In genomic region chr17:45246861-45247428, GRCh38 we compare ENCODE assay signal across 1 cellular context.
A peak's percentile ranks its signal among the peaks of the same experiment; 100 is the strongest.
TF ChIP-seq lines count a peak whose summit lies in the region.

No MANE protein-coding gene starts in this region.

TF ChIP-seq in HepG2, 621 proteins besides CTCF, POLR2A, EP300 and RAD21 (continued from another document and continues in another):
- TF ChIP-seq, protein P1, sequence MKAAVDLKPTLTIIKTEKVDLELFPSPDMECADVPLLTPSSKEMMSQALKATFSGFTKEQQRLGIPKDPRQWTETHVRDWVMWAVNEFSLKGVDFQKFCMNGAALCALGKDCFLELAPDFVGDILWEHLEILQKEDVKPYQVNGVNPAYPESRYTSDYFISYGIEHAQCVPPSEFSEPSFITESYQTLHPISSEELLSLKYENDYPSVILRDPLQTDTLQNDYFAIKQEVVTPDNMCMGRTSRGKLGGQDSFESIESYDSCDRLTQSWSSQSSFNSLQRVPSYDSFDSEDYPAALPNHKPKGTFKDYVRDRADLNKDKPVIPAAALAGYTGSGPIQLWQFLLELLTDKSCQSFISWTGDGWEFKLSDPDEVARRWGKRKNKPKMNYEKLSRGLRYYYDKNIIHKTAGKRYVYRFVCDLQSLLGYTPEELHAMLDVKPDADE (CRISPR knock-in tag; IDR thresholded peaks at IDR 0.05): no peak
- no peak for TF ChIP-seq HNF4G (IDR thresholded peaks at IDR 0.05; ENCODE audit: borderline replicate concordance, low read depth, low read length)
- no peak for TF ChIP-seq HNF4G (CRISPR knock-in tag; IDR thresholded peaks at IDR 0.05; ENCODE audit: borderline replicate concordance, low read depth)
- no peak for TF ChIP-seq MED1 (CRISPR knock-in tag; IDR thresholded peaks at IDR 0.05)
- TF ChIP-seq DMAP1 (CRISPR knock-in tag; IDR thresholded peaks at IDR 0.05): no peak
- TF ChIP-seq ZC3H13 (CRISPR knock-in tag; IDR thresholded peaks at IDR 0.05): peak; percentile 72; the same call in 1 of the 2 replicates
- no peak for TF ChIP-seq ZNF883 (CRISPR knock-in tag; IDR thresholded peaks at IDR 0.05; ENCODE audit: not compliant biosample characterization)
- TF ChIP-seq KMT2B (CRISPR knock-in tag; IDR thresholded peaks at IDR 0.05): no peak
- TF ChIP-seq PBX3 (CRISPR knock-in tag; IDR thresholded peaks at IDR 0.05; ENCODE audit: borderline replicate concordance): no peak
- TF ChIP-seq RBM39 (IDR thresholded peaks at IDR 0.05; ENCODE audit: low read depth, low read length, poor library complexity, severe bottlenecking): no peak
- no peak for TF ChIP-seq ESRRA (CRISPR knock-in tag; IDR thresholded peaks at IDR 0.05; ENCODE audit: low read depth)
- TF ChIP-seq RNF219 (CRISPR knock-in tag; IDR thresholded peaks at IDR 0.05): no peak
- no peak for TF ChIP-seq MYNN (CRISPR knock-in tag; IDR thresholded peaks at IDR 0.05; ENCODE audit: low read depth)
- no peak for TF ChIP-seq PHB2 (IDR thresholded peaks at IDR 0.05; ENCODE audit: partially characterized antibody)
- no peak for TF ChIP-seq SMC3 (IDR thresholded peaks at IDR 0.05; ENCODE audit: low read length)
- 0 out of 2 replicates have a peak, but pooled peaks have one; percentile 63 for TF ChIP-seq ZNF224 (CRISPR knock-in tag; IDR thresholded peaks at IDR 0.05)
- no peak for TF ChIP-seq ZSCAN5A (CRISPR knock-in tag; IDR thresholded peaks at IDR 0.05; ENCODE audit: borderline replicate concordance)
- no peak for TF ChIP-seq ZNF333 (CRISPR knock-in tag; IDR thresholded peaks at IDR 0.05; ENCODE audit: borderline replicate concordance)
- TF ChIP-seq ZNF292 (CRISPR knock-in tag; IDR thresholded peaks at IDR 0.05; ENCODE audit: borderline replicate concordance, low read depth): no peak
- TF ChIP-seq ZNF124 (CRISPR knock-in tag; IDR thresholded peaks at IDR 0.05): no peak
- TF ChIP-seq ZNF512B (CRISPR knock-in tag; IDR thresholded peaks at IDR 0.05; ENCODE audit: borderline replicate concordance): no peak
- TF ChIP-seq, protein P2, sequence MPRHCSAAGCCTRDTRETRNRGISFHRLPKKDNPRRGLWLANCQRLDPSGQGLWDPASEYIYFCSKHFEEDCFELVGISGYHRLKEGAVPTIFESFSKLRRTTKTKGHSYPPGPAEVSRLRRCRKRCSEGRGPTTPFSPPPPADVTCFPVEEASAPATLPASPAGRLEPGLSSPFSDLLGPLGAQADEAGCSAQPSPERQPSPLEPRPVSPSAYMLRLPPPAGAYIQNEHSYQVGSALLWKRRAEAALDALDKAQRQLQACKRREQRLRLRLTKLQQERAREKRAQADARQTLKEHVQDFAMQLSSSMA (CRISPR knock-in tag; IDR thresholded peaks at IDR 0.05): no peak
- TF ChIP-seq JUND (CRISPR knock-in tag; IDR thresholded peaks at IDR 0.05): no peak
- no peak for TF ChIP-seq SKI (IDR thresholded peaks at IDR 0.05; ENCODE audit: partially characterized antibody)
- no peak for TF ChIP-seq CBFB (CRISPR knock-in tag; IDR thresholded peaks at IDR 0.05)
- no peak for TF ChIP-seq YEATS4 (CRISPR knock-in tag; IDR thresholded peaks at IDR 0.05; ENCODE audit: borderline replicate concordance)
- TF ChIP-seq, protein P3, sequence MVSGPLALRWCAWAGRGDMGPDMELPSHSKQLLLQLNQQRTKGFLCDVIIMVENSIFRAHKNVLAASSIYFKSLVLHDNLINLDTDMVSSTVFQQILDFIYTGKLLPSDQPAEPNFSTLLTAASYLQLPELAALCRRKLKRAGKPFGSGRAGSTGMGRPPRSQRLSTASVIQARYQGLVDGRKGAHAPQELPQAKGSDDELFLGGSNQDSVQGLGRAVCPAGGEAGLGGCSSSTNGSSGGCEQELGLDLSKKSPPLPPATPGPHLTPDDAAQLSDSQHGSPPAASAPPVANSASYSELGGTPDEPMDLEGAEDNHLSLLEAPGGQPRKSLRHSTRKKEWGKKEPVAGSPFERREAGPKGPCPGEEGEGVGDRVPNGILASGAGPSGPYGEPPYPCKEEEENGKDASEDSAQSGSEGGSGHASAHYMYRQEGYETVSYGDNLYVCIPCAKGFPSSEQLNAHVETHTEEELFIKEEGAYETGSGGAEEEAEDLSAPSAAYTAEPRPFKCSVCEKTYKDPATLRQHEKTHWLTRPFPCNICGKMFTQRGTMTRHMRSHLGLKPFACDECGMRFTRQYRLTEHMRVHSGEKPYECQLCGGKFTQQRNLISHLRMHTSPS (CRISPR knock-in tag; IDR thresholded peaks at IDR 0.05; ENCODE audit: low read depth): no peak
- no peak for TF ChIP-seq CSRNP1 (CRISPR knock-in tag; IDR thresholded peaks at IDR 0.05)
- TF ChIP-seq FOXK2 (IDR thresholded peaks at IDR 0.05): no peak
- no peak for TF ChIP-seq SCMH1 (CRISPR knock-in tag; IDR thresholded peaks at IDR 0.05; ENCODE audit: borderline replicate concordance)
- no peak for TF ChIP-seq ZBTB10 (CRISPR knock-in tag; IDR thresholded peaks at IDR 0.05; ENCODE audit: borderline replicate concordance)
- no peak for TF ChIP-seq SMYD3 (CRISPR knock-in tag; IDR thresholded peaks at IDR 0.05)
- TF ChIP-seq ZNF724P (CRISPR knock-in tag; IDR thresholded peaks at IDR 0.05; ENCODE audit: borderline replicate concordance): no peak
- TF ChIP-seq LCORL (IDR thresholded peaks at IDR 0.05): no peak
- TF ChIP-seq LCORL (CRISPR knock-in tag; IDR thresholded peaks at IDR 0.05): no peak; the same call in 1 of the 2 replicates
- no peak for TF ChIP-seq ZNF605 (CRISPR knock-in tag; IDR thresholded peaks at IDR 0.05)
- TF ChIP-seq ZNF30 (CRISPR knock-in tag; IDR thresholded peaks at IDR 0.05): no peak
- TF ChIP-seq ZNF773 (CRISPR knock-in tag; IDR thresholded peaks at IDR 0.05; ENCODE audit: borderline replicate concordance): no peak
- no peak for TF ChIP-seq ZNF670 (CRISPR knock-in tag; IDR thresholded peaks at IDR 0.05; ENCODE audit: borderline replicate concordance)
- TF ChIP-seq TSC22D2 (CRISPR knock-in tag; IDR thresholded peaks at IDR 0.05; ENCODE audit: borderline replicate concordance): no peak
- no peak for TF ChIP-seq CSRNP2 (CRISPR knock-in tag; conservative IDR thresholded peaks at IDR 0.05; ENCODE audit: low read depth)
- no peak for TF ChIP-seq ZNF18 (CRISPR knock-in tag; IDR thresholded peaks at IDR 0.05; ENCODE audit: insufficient replicate concordance)
- TF ChIP-seq SP2 (CRISPR knock-in tag; IDR thresholded peaks at IDR 0.05): no peak
- no peak for TF ChIP-seq ZNF24 (IDR thresholded peaks at IDR 0.05)
- no peak for TF ChIP-seq ZBTB38 (CRISPR knock-in tag; IDR thresholded peaks at IDR 0.05)
- TF ChIP-seq SNAPC5 (CRISPR knock-in tag; IDR thresholded peaks at IDR 0.05; ENCODE audit: borderline replicate concordance): no peak
